ENCODE assay signal across 16 cellular contexts in the genomic region with DNA sequence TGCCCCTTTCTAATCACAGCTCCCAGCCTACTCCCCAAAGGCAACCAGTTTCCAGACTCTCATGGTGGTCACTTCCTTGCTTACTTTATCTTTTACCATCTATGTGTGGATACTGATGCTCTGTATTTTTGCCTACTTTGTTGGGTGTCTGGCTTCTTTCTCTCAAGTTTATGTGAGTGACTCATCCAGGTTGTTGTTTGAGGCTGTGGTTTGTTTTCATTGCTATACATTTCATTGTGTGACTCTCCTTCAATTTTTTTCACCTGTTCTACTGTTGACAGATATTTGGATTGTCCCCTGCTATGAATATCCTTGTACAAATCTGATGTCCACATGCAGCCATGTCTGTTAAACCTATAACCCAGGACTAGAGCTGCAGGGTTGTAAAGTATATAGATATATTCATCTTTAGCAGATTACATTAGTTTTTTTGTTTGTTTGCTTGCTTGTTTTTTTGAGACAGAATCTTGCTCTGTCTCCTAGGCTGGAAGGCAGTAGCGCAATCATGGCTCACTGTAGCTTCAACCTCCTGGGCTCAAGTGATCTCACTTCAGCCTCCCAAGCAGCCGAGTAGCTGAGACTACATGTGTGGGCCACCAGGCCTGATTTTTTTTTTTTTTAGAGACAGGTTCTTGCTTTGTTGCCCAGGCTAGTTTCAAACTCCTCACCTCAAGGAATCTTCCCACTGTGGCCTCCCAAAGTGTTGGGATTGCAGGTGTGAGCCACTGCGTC.
"Had no signal": no experiment of that assay in that cellular context is flagged by ENCODE, and none has a peak within 500 bp of the region (broad histone marks: within the 10 kb centered on the region; RNA-seq: fewer than 3 reads in every experiment).

No MANE protein-coding gene starts in this region.

- ATAC-seq: effector memory CD8-positive, alpha-beta T cell; mucosa of descending colon; naive thymus-derived CD4-positive, alpha-beta T cell; upper lobe of right lung had no signal

- H3K9ac ChIP-seq: parathyroid adenoma had no signal

- DNase-seq: activated CD4-positive, alpha-beta T cell treated with anti-CD3 and anti-CD28 coated beads for 1 hour; activated CD4-positive, alpha-beta T cell treated with anti-CD3 and anti-CD28 coated beads, Interleukin-2, amount 50 U/mL, for 4 hours; activated naive CD4-positive, alpha-beta T cell treated with anti-CD3 and anti-CD28 coated beads, Interleukin-2, amount 10 ng/mL, durations not matched to agents 7 days and 5 days; activated T-cell treated with anti-CD3 and anti-CD28 coated beads for 4 hours; dermis blood vessel endothelial cell; effector memory CD8-positive, alpha-beta T cell; mucosa of descending colon; naive thymus-derived CD4-positive, alpha-beta T cell; retina; upper lobe of right lung had no signal

- H3K27me3 ChIP-seq: ascending aorta, neutrophil, upper lobe of right lung had no signal

- H3K27ac Mint-ChIP-seq: activated naive CD4-positive, alpha-beta T cell treated with anti-CD3 and anti-CD28 coated beads, Interleukin-2, amount 10 ng/mL, durations not matched to agents 7 days and 5 days; effector memory CD8-positive, alpha-beta T cell; naive thymus-derived CD4-positive, alpha-beta T cell; stimulated activated naive CD8-positive, alpha-beta T cell treated with anti-CD3 and anti-CD28 coated beads, Interleukin-15, Interleukin-2, amounts not matched to agents 100 ng/mL and 50 ng/mL, for 24 hours had no signal

- H3K79me2 ChIP-seq: parathyroid adenoma had no signal

- H3K4me3 Mint-ChIP-seq: activated naive CD4-positive, alpha-beta T cell treated with anti-CD3 and anti-CD28 coated beads, Interleukin-2, amount 10 ng/mL, durations not matched to agents 7 days and 5 days; effector memory CD8-positive, alpha-beta T cell; naive thymus-derived CD4-positive, alpha-beta T cell; stimulated activated naive CD8-positive, alpha-beta T cell treated with anti-CD3 and anti-CD28 coated beads, Interleukin-15, Interleukin-2, amounts not matched to agents 100 ng/mL and 50 ng/mL, for 24 hours had no signal

- H3K36me3 ChIP-seq: ascending aorta, neutrophil, upper lobe of right lung had no signal

- H3K4me3 ChIP-seq: ascending aorta, lung, mucosa of descending colon, upper lobe of right lung had no signal

- H3K4me1 ChIP-seq: upper lobe of right lung had no signal

- H3K36me3 Mint-ChIP-seq: activated naive CD4-positive, alpha-beta T cell treated with anti-CD3 and anti-CD28 coated beads, Interleukin-2, amount 10 ng/mL, durations not matched to agents 7 days and 5 days; naive thymus-derived CD4-positive, alpha-beta T cell had no signal

- H3K4me1 Mint-ChIP-seq: activated naive CD4-positive, alpha-beta T cell treated with anti-CD3 and anti-CD28 coated beads, Interleukin-2, amount 10 ng/mL, durations not matched to agents 7 days and 5 days; naive thymus-derived CD4-positive, alpha-beta T cell had no signal

- H3K9me3 Mint-ChIP-seq: activated naive CD4-positive, alpha-beta T cell treated with anti-CD3 and anti-CD28 coated beads, Interleukin-2, amount 10 ng/mL, durations not matched to agents 7 days and 5 days; stimulated activated naive CD8-positive, alpha-beta T cell treated with anti-CD3 and anti-CD28 coated beads, Interleukin-15, Interleukin-2, amounts not matched to agents 100 ng/mL and 50 ng/mL, for 24 hours had no signal

- H3K9me3 ChIP-seq: ascending aorta, mucosa of descending colon, neutrophil, upper lobe of right lung had no signal

- H3K27ac ChIP-seq: ascending aorta, neutrophil, upper lobe of right lung, VCaP had no signal
